Comparison of ENCODE assay signal across 1 cellular context in genomic region chr11:6655020-6655789, GRCh38.
TF ChIP-seq lines count a peak whose summit lies in the region.

No MANE protein-coding gene starts in this region.

TF ChIP-seq in HepG2, 621 proteins besides CTCF, POLR2A, EP300 and RAD21:
- TF ChIP-seq ZNF782 (CRISPR knock-in tag; IDR thresholded peaks at IDR 0.05; ENCODE audit: borderline replicate concordance) (no peak), ZNF777 (CRISPR knock-in tag; IDR thresholded peaks at IDR 0.05) (peak; percentile 51), ELF1 (CRISPR knock-in tag; IDR thresholded peaks at IDR 0.05) (no peak), GPBP1L1 (CRISPR knock-in tag; IDR thresholded peaks at IDR 0.05) (no peak), ZNF432 (CRISPR knock-in tag; IDR thresholded peaks at IDR 0.05; ENCODE audit: borderline replicate concordance) (no peak), ZNF224 (CRISPR knock-in tag; IDR thresholded peaks at IDR 0.05) (no peak), ZNF263 (CRISPR knock-in tag; IDR thresholded peaks at IDR 0.05) (no peak), SMAD3 (CRISPR knock-in tag; IDR thresholded peaks at IDR 0.05) (no peak), ZNF687 (CRISPR knock-in tag; IDR thresholded peaks at IDR 0.05) (peak; percentile 39), ATF1 (CRISPR knock-in tag; IDR thresholded peaks at IDR 0.05) (no peak), PCBP2 (optimal IDR thresholded peaks at IDR 0.05; ENCODE audit: low read depth, low read length, poor library complexity, severe bottlenecking) (no peak), EZH2 (conservative IDR thresholded peaks at IDR 0.05; ENCODE audit: low read depth, low read length) (peak; percentile 58; the same call in 1 of the 2 replicates), MTF2 (CRISPR knock-in tag; IDR thresholded peaks at IDR 0.05; ENCODE audit: borderline replicate concordance) (peak; percentile 79; the same call in 1 of the 2 replicates), ZNF646 (CRISPR knock-in tag; IDR thresholded peaks at IDR 0.05) (peak; percentile 65; the same call in 1 of the 2 replicates), SKIL (CRISPR knock-in tag; IDR thresholded peaks at IDR 0.05; ENCODE audit: borderline replicate concordance) (0 out of 2 replicates have a peak, but pooled peaks have one; percentile 42)
TF ChIP-seq in HepG2: peak in this region for 6.
